In genomic region chr11:35747638-35748037, GRCh38 we compare ENCODE assay signal across 1 cellular context.
TF ChIP-seq lines count a peak whose summit lies in the region.

No MANE protein-coding gene starts in this region.

TF ChIP-seq in GM23338, 12 proteins besides CTCF, POLR2A, EP300 and RAD21 (continued from another document):
- TF ChIP-seq, protein P1, sequence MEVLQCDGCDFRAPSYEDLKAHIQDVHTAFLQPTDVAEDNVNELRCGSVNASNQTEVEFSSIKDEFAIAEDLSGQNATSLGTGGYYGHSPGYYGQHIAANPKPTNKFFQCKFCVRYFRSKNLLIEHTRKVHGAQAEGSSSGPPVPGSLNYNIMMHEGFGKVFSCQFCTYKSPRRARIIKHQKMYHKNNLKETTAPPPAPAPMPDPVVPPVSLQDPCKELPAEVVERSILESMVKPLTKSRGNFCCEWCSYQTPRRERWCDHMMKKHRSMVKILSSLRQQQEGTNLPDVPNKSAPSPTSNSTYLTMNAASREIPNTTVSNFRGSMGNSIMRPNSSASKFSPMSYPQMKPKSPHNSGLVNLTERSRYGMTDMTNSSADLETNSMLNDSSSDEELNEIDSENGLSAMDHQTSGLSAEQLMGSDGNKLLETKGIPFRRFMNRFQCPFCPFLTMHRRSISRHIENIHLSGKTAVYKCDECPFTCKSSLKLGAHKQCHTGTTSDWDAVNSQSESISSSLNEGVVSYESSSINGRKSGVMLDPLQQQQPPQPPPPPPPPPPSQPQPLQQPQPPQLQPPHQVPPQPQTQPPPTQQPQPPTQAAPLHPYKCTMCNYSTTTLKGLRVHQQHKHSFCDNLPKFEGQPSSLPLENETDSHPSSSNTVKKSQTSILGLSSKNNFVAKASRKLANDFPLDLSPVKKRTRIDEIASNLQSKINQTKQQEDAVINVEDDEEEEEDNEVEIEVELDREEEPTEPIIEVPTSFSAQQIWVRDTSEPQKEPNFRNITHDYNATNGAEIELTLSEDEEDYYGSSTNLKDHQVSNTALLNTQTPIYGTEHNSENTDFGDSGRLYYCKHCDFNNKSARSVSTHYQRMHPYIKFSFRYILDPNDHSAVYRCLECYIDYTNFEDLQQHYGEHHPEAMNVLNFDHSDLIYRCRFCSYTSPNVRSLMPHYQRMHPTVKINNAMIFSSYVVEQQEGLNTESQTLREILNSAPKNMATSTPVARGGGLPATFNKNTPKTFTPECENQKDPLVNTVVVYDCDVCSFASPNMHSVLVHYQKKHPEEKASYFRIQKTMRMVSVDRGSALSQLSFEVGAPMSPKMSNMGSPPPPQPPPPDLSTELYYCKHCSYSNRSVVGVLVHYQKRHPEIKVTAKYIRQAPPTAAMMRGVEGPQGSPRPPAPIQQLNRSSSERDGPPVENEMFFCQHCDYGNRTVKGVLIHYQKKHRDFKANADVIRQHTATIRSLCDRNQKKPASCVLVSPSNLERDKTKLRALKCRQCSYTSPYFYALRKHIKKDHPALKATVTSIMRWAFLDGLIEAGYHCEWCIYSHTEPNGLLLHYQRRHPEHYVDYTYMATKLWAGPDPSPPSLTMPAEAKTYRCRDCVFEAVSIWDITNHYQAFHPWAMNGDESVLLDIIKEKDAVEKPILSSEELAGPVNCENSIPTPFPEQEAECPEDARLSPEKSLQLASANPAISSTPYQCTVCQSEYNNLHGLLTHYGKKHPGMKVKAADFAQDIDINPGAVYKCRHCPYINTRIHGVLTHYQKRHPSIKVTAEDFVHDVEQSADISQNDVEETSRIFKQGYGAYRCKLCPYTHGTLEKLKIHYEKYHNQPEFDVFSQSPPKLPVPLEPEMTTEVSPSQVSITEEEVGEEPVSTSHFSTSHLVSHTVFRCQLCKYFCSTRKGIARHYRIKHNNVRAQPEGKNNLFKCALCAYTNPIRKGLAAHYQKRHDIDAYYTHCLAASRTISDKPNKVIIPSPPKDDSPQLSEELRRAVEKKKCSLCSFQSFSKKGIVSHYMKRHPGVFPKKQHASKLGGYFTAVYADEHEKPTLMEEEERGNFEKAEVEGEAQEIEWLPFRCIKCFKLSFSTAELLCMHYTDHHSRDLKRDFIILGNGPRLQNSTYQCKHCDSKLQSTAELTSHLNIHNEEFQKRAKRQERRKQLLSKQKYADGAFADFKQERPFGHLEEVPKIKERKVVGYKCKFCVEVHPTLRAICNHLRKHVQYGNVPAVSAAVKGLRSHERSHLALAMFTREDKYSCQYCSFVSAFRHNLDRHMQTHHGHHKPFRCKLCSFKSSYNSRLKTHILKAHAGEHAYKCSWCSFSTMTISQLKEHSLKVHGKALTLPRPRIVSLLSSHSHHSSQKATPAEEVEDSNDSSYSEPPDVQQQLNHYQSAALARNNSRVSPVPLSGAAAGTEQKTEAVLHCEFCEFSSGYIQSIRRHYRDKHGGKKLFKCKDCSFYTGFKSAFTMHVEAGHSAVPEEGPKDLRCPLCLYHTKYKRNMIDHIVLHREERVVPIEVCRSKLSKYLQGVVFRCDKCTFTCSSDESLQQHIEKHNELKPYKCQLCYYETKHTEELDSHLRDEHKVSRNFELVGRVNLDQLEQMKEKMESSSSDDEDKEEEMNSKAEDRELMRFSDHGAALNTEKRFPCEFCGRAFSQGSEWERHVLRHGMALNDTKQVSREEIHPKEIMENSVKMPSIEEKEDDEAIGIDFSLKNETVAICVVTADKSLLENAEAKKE (CRISPR knock-in tag; IDR thresholded peaks at IDR 0.05): no peak
- no peak for TF ChIP-seq ZNF331 (CRISPR knock-in tag; IDR thresholded peaks at IDR 0.05; ENCODE audit: low read depth)
- no peak for TF ChIP-seq CREB1 (CRISPR knock-in tag; IDR thresholded peaks at IDR 0.05; ENCODE audit: low read depth)
